ENCODE assay signal across 8 cellular contexts in genomic region chr10:5890519-5890878, GRCh38. TPM values are rescaled to one million over a fixed set of nuclear protein-coding genes. Genes with fewer than 3 reads are reported as not detected.
DNase-seq lines count a peak whose midpoint lies in the region; ATAC-seq and TF ChIP-seq lines count a peak whose summit lies in the region.

No MANE protein-coding gene starts in this region.

- TF ChIP-seq CTCF in Panc1 (IDR thresholded peaks at IDR 0.05): no peak

- H3K18ac ChIP-seq in mesendoderm (ENCODE audit: low read length): peak overlapping the region; percentile 73

- no peak overlapping the region for H2BK5ac ChIP-seq in mesendoderm (ENCODE audit: low read length)

- no peaks in the 10 kb centered on the region for H3K9me3 ChIP-seq in Panc1 (ENCODE audit: control insufficient read depth, insufficient read depth, low read depth, low read length)
- H3K9me3 ChIP-seq in thymus (ENCODE audit: control insufficient read depth): no peaks in the 10 kb centered on the region

- H3K9me3 Mint-ChIP-seq in central memory CD8-positive, alpha-beta T cell: no peaks in the 10 kb centered on the region

- peak overlapping the region; percentile 92 for H3K4me2 ChIP-seq in mesendoderm (ENCODE audit: low read length)

- peak overlapping the region; percentile 48 for H3K23ac ChIP-seq in mesendoderm (ENCODE audit: low read length)

- in situ Hi-C loops in Panc1 (cut with HindIII; ENCODE audit: low pct_unique_long_range_greater_than_20kb, low sequenced_read_pairs): no loop called here

- DNase-seq in DMS 273 (lab: John Stamatoyannopoulos, UW; ENCODE audit: unreplicated experiment) (peak; percentile 41), DMS 273 treated with DMSO at 0.1 percent for 48 hours (lab: John Stamatoyannopoulos, UW) (no peak), Panc1 (ENCODE audit: low read depth, low spot score) (no peak), mesendoderm (peak; percentile 43), GM19238 (ENCODE audit: insufficient read length, low spot score) (no peak)
- DNase-seq in central memory CD8-positive, alpha-beta T cell (ENCODE audit: low spot score in 2 of 2): no peak

- peaks cover 26% of the 10 kb centered on the region for H3K79me2 ChIP-seq in mesendoderm (ENCODE audit: control insufficient read depth, insufficient read depth, low read length)

- ATAC-seq in HG02623 (IDR thresholded peaks at IDR 0.05; ENCODE audit: unreplicated experiment) (peak; percentile 9), Panc1 (no peak)
- peak; percentile 2 for ATAC-seq in central memory CD8-positive, alpha-beta T cell (replicated peaks; ENCODE audit: extremely low read depth, poor library complexity, severe bottlenecking)

- H4K8ac ChIP-seq in mesendoderm (ENCODE audit: low read depth, low read length): no peak overlapping the region

- H2BK15ac ChIP-seq in mesendoderm (replicated peaks; ENCODE audit: low read depth): no peak overlapping the region

- H2AK5ac ChIP-seq in mesendoderm (ENCODE audit: low read length): no peak overlapping the region

- H3K27me3 Mint-ChIP-seq in central memory CD8-positive, alpha-beta T cell: no peaks in the 10 kb centered on the region

- H3K36me3 Mint-ChIP-seq in central memory CD8-positive, alpha-beta T cell (ENCODE audit: insufficient read depth): peaks cover 7% of the 10 kb centered on the region

- peaks cover 57% of the 10 kb centered on the region for H3K4me1 Mint-ChIP-seq in central memory CD8-positive, alpha-beta T cell

- H4K5ac ChIP-seq in mesendoderm (ENCODE audit: low read length): no peak overlapping the region

- H3K4me3 ChIP-seq in Panc1 (ENCODE audit: low read depth in 2 of 2, low read length in 2 of 2) (peak overlapping the region; percentile 66 to 77), mesendoderm (ENCODE audit: low read length) (peak overlapping the region; percentile 74), thymus (ENCODE audit: low read length) (peak overlapping the region; percentile 77)

- H3K27ac ChIP-seq in Panc1 (ENCODE audit: low read length) (peak overlapping the region; percentile 62), mesendoderm (ENCODE audit: low read depth, low read length) (no peak overlapping the region), thymus (ENCODE audit: low read depth) (peak overlapping the region; percentile 54)

- H3K4me1 ChIP-seq in Panc1 (ENCODE audit: control insufficient read depth, insufficient read depth, low read length) (peaks cover 3% of the 10 kb centered on the region; the same call in 1 of the 2 replicates), mesendoderm (ENCODE audit: control insufficient read depth, low read depth, low read length) (peaks cover 4% of the 10 kb centered on the region), thymus (ENCODE audit: control insufficient read depth, insufficient read depth, low read length) (peaks cover 46% of the 10 kb centered on the region)

- no CpG with 5 or more reads among the region's 28 CpGs for WGBS in mesendoderm (ENCODE audit: extremely low coverage, insufficient coverage, low lambda C conversion rate)
- WGBS in thymus: 2% methylated on average over 28 of the region's 28 CpGs

- H3K27ac Mint-ChIP-seq in central memory CD8-positive, alpha-beta T cell (ENCODE audit: low read depth): peak overlapping the region; percentile 65

- H3K4ac ChIP-seq in mesendoderm (ENCODE audit: low read depth, low read length): no peak overlapping the region

- POLR2A ChIA-PET in Panc1 (lab: Charles Lee): no interaction called here

- BruUV-seq in Panc1 (replicated peaks; lab: Mats Ljungman, UMichigan): no TSS peak

- H3K79me1 ChIP-seq in mesendoderm (ENCODE audit: low read length): peaks cover 25% of the 10 kb centered on the region

- CTCF ChIA-PET in Panc1 (lab: Charles Lee): no interaction called here

- H3K27me3 ChIP-seq in Panc1 (ENCODE audit: control insufficient read depth, insufficient read depth, low read length) (no peaks in the 10 kb centered on the region), mesendoderm (ENCODE audit: insufficient read depth, low read length, poor library complexity) (no peaks in the 10 kb centered on the region), thymus (ENCODE audit: control insufficient read depth, insufficient read depth) (no peaks in the 10 kb centered on the region)

- peak overlapping the region; percentile 86 for H3K56ac ChIP-seq in mesendoderm (ENCODE audit: low read length)

- H3K9ac ChIP-seq in mesendoderm (ENCODE audit: low read length): peak overlapping the region; percentile 85

- peak overlapping the region; percentile 17 for H2BK120ac ChIP-seq in mesendoderm (ENCODE audit: low read depth, low read length)

- H3K4me3 Mint-ChIP-seq in central memory CD8-positive, alpha-beta T cell: peak overlapping the region; percentile 95

- H3K36me3 ChIP-seq in Panc1 (ENCODE audit: control insufficient read depth, insufficient read depth, low read length) (peaks cover 4% of the 10 kb centered on the region), mesendoderm (ENCODE audit: control insufficient read depth, insufficient read depth, low read length) (peaks cover 2% of the 10 kb centered on the region), thymus (ENCODE audit: control insufficient read depth, insufficient read depth) (peaks cover 4% of the 10 kb centered on the region)

- intact Hi-C loops in Panc1 (cut with micrococcal nuclease; ENCODE audit: unreplicated experiment): no loop called here

RNA-seq across cellular contexts. Expression of gene FBH1, which starts 0.5 kb away (rescaled TPM):
- 50.5 TPM for total RNA-seq in Panc1 (2021; ENCODE audit: unreplicated experiment)
- polyA plus RNA-seq in Panc1 (2012; ENCODE audit: insufficient read length): 44.0 TPM
- polyA plus RNA-seq in mesendoderm (2013, experiment 1 of 2): 16.0 TPM
- polyA plus RNA-seq in mesendoderm (2013, experiment 2 of 2): 16.8 TPM
- polyA plus RNA-seq in thymus: 52.8 TPM

RNA-seq across cellular contexts. Expression of gene ANKRD16, which starts 0.8 kb away (rescaled TPM):
- total RNA-seq in Panc1 (2021; ENCODE audit: unreplicated experiment): 6.9 TPM
- 10.9 TPM for polyA plus RNA-seq in Panc1 (2012; ENCODE audit: insufficient read length)
- 3.2 TPM for polyA plus RNA-seq in mesendoderm (2013, experiment 1 of 2)
- 3.1 TPM for polyA plus RNA-seq in mesendoderm (2013, experiment 2 of 2)
- 6.4 TPM for polyA plus RNA-seq in thymus

Comparison
In these comparisons a context has a peak if more than half of its experiments do, and no peak if none do; other contexts are left out.
1. DNase-seq: peak in DMS 273 (single experiment) and mesendoderm (single experiment); none in DMS 273 treated with DMSO at 0.1 percent for 48 hours (single experiment), Panc1 (single experiment), central memory CD8-positive, alpha-beta T cell (0 of 2) and GM19238 (single experiment).
2. Peak in every context shown above with its lines, with median percentiles within 50 percentile points of each other: H3K4me3 ChIP-seq.